Comparison of ENCODE assay signal across 11 cellular contexts in the genomic region with DNA sequence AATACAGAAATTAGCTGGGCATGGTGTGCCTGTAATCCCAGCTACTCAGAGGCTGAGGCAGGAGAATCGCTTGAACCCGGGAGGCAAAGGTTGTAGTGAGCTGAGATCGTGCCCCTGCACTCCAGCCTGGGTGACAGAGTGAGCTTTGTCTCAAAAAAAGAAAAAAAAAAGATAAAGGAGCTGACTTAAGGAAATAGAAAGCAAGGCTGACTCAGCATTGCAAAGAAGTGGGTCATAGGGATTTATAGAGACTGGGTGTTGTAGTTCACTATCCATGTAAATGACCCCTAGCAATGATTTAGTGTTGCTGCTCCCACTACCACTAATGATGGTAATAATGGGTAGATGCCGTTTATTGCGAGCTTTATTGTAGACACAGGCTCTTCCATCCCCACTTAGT. TPM values are rescaled to one million over a fixed set of nuclear protein-coding genes. Genes with fewer than 3 reads are reported as not detected.
DNase-seq lines count a peak whose midpoint lies in the region; ATAC-seq and TF ChIP-seq lines count a peak whose summit lies in the region.
"Had no signal": no experiment of that assay in that cellular context is flagged by ENCODE, and none has a peak within 500 bp of the region (broad histone marks: within the 10 kb centered on the region; RNA-seq: fewer than 3 reads in every experiment).

No MANE protein-coding gene starts in this region.

- no peak for TF ChIP-seq CTCF in CD8-positive, alpha-beta T cell (IDR thresholded peaks at IDR 0.05)
- TF ChIP-seq CTCF in PC-3 (conservative IDR thresholded peaks at IDR 0.05; ENCODE audit: low read depth, low read length), result no peak
- no peak for TF ChIP-seq CTCF in endothelial cell (IDR thresholded peaks at IDR 0.05; ENCODE audit: unreplicated experiment)
- no peak for TF ChIP-seq CTCF in nephron progenitor cell (IDR thresholded peaks at IDR 0.05)

- H3K4me3 Mint-ChIP-seq in CD8-positive, alpha-beta T cell, result no peak overlapping the region
- H3K4me3 Mint-ChIP-seq in endothelial cell (ENCODE audit: unreplicated experiment), result peak overlapping the region; percentile 63
- no peak overlapping the region for H3K4me3 Mint-ChIP-seq in nephron progenitor cell

- H3K4me1 Mint-ChIP-seq in CD8-positive, alpha-beta T cell (ENCODE audit: low read depth), result no peaks in the 10 kb centered on the region
- H3K4me1 Mint-ChIP-seq in endothelial cell (ENCODE audit: unreplicated experiment), result no peaks in the 10 kb centered on the region
- H3K4me1 Mint-ChIP-seq in nephron progenitor cell, result no peaks in the 10 kb centered on the region

- H2AFZ ChIP-seq in PC-3 (ENCODE audit: low read length), result no peak overlapping the region

- H3K9me2 ChIP-seq in PC-3 (replicated peaks; ENCODE audit: low read length), result no peaks in the 10 kb centered on the region

- H3F3A ChIP-seq in PC-3 (ENCODE audit: low read length, unreplicated experiment), result no peaks in the 10 kb centered on the region

- H3K4me1 ChIP-seq in CD8-positive, alpha-beta T cell (ENCODE audit: insufficient read depth, low read length), result no peaks in the 10 kb centered on the region
- H3K4me1 ChIP-seq in PC-3 (ENCODE audit: insufficient read depth, low read length), result peaks cover 14% of the 10 kb centered on the region; the same call in 1 of the 2 replicates

- intact Hi-C loops in CD8-positive, alpha-beta T cell (cut with DNase I, micrococcal nuclease), result no loop called here
- intact Hi-C loops in PC-3 (cut with micrococcal nuclease), result no loop called here

- DNase-seq in CD8-positive, alpha-beta T cell, result no peak
- DNase-seq in PC-3 (peak; percentile 40), endothelial cell (ENCODE audit: low spot score) (no peak), nephron progenitor cell (no peak), cerebellum (ENCODE audit: low spot score) (no peak), SHP77 treated with DMSO at 0.1 percent for 48 hours (lab: John Stamatoyannopoulos, UW) (no peak), CD1c-positive myeloid dendritic cell (ENCODE audit: extremely low spot score) (no peak)
- DNase-seq: DMS79 treated with DMSO at 0.1 percent for 48 hours, erythroblast, trophoblast cell had no signal

- POLR2A ChIA-PET in CD8-positive, alpha-beta T cell (lab: Charles Lee), result no interaction called here
- POLR2A ChIA-PET in PC-3 (lab: Charles Lee; ENCODE audit: unreplicated experiment), result no interaction called here

- no peaks in the 10 kb centered on the region for H3K9me3 Mint-ChIP-seq in CD8-positive, alpha-beta T cell
- no peaks in the 10 kb centered on the region for H3K9me3 Mint-ChIP-seq in endothelial cell (ENCODE audit: unreplicated experiment)
- no peaks in the 10 kb centered on the region for H3K9me3 Mint-ChIP-seq in nephron progenitor cell

- H3K9me3 ChIP-seq in CD8-positive, alpha-beta T cell (ENCODE audit: low read length), result no peaks in the 10 kb centered on the region
- no peaks in the 10 kb centered on the region for H3K9me3 ChIP-seq in PC-3 (ENCODE audit: low read length)

- H3K27ac Mint-ChIP-seq in CD8-positive, alpha-beta T cell, result peak overlapping the region; percentile 45
- no peak overlapping the region for H3K27ac Mint-ChIP-seq in endothelial cell (ENCODE audit: unreplicated experiment)
- H3K27ac Mint-ChIP-seq in nephron progenitor cell, result peak overlapping the region; percentile 1

- peaks cover 57% of the 10 kb centered on the region for H3K36me3 Mint-ChIP-seq in CD8-positive, alpha-beta T cell
- peaks cover 26% of the 10 kb centered on the region for H3K36me3 Mint-ChIP-seq in endothelial cell (ENCODE audit: low read depth, unreplicated experiment)
- peaks cover 48% of the 10 kb centered on the region for H3K36me3 Mint-ChIP-seq in nephron progenitor cell (ENCODE audit: low read depth)

- H3K9ac ChIP-seq in PC-3 (ENCODE audit: low read length), result no peak overlapping the region

- no peaks in the 10 kb centered on the region for H4K20me1 ChIP-seq in PC-3 (ENCODE audit: low read length)

- no peaks in the 10 kb centered on the region for H3K27me3 ChIP-seq in CD8-positive, alpha-beta T cell (ENCODE audit: insufficient read depth, low read length)
- H3K27me3 ChIP-seq in PC-3 (ENCODE audit: low read length), result no peaks in the 10 kb centered on the region

- H3K27ac ChIP-seq in CD8-positive, alpha-beta T cell (ENCODE audit: low read depth, low read length), result no peak overlapping the region
- 0 out of 2 replicates have a peak overlapping the region, but pooled peaks have one; percentile 5 for H3K27ac ChIP-seq in PC-3 (ENCODE audit: low read length)

- H3K36me3 ChIP-seq in CD8-positive, alpha-beta T cell (ENCODE audit: insufficient read depth, low read length), result peaks cover 23% of the 10 kb centered on the region
- H3K36me3 ChIP-seq in PC-3 (ENCODE audit: low read depth, low read length), result no peaks in the 10 kb centered on the region

- ATAC-seq in CD8-positive, alpha-beta T cell, result no peak
- peak; percentile 55 for ATAC-seq in PC-3
- ATAC-seq in GM18520 (IDR thresholded peaks at IDR 0.05; ENCODE audit: unreplicated experiment), result no peak

- H3K4me2 ChIP-seq in PC-3 (ENCODE audit: low read length), result peak overlapping the region; percentile 10; the same call in 1 of the 2 replicates

- BruUV-seq in PC-3 (replicated peaks; lab: Mats Ljungman, UMichigan), result no TSS peak

- CTCF ChIA-PET in CD8-positive, alpha-beta T cell (lab: Charles Lee), result no interaction called here
- CTCF ChIA-PET in PC-3 (lab: Charles Lee), result no interaction called here

- H3K79me2 ChIP-seq in PC-3 (ENCODE audit: low read length), result no peaks in the 10 kb centered on the region

- no peaks in the 10 kb centered on the region for H3K27me3 Mint-ChIP-seq in CD8-positive, alpha-beta T cell (ENCODE audit: low read depth)
- H3K27me3 Mint-ChIP-seq in endothelial cell (ENCODE audit: unreplicated experiment), result no peaks in the 10 kb centered on the region
- no peaks in the 10 kb centered on the region for H3K27me3 Mint-ChIP-seq in nephron progenitor cell (ENCODE audit: low read depth, poor library complexity)

- no peak overlapping the region for H3K4me3 ChIP-seq in CD8-positive, alpha-beta T cell (ENCODE audit: low read depth, low read length)
- no peak overlapping the region for H3K4me3 ChIP-seq in PC-3 (ENCODE audit: low read length)

RNA-seq across cellular contexts. Expression of gene ADD1, which starts 47.6 kb away (rescaled TPM):
- 100 to 1,000 TPM; 129 TPM for total RNA-seq in CD8-positive, alpha-beta T cell
- total RNA-seq in PC-3 (2014; rRNA removed) (118 and 124 TPM in 2 replicates), endothelial cell (ENCODE audit: unreplicated experiment) (337 TPM), cerebellum (201 TPM)
